ENCODE assay signal across 1 cellular context in genomic region chr7:126957443-126957842, GRCh38.
TF ChIP-seq lines count a peak whose summit lies in the region.

No MANE protein-coding gene starts in this region.

TF ChIP-seq in GM23338, 12 proteins besides CTCF, POLR2A, EP300 and RAD21:
- no peak for TF ChIP-seq REST (IDR thresholded peaks at IDR 0.05; ENCODE audit: unreplicated experiment)
- TF ChIP-seq CREB1 (CRISPR knock-in tag; IDR thresholded peaks at IDR 0.05; ENCODE audit: low read depth) = no peak
- no peak for TF ChIP-seq ETS1 (IDR thresholded peaks at IDR 0.05)
- TF ChIP-seq STAT1 (IDR thresholded peaks at IDR 0.05; ENCODE audit: unreplicated experiment) = no peak
- TF ChIP-seq EZH2 (IDR thresholded peaks at IDR 0.05; ENCODE audit: low read depth, unreplicated experiment) = no peak
- TF ChIP-seq JUNB (IDR thresholded peaks at IDR 0.05; ENCODE audit: unreplicated experiment) = no peak
- no peak for TF ChIP-seq NANOG (IDR thresholded peaks at IDR 0.05; ENCODE audit: borderline replicate concordance)
- no peak for TF ChIP-seq EZH2phosphoT487 (IDR thresholded peaks at IDR 0.05; ENCODE audit: unreplicated experiment)
- no peak for TF ChIP-seq ZNF114 (CRISPR knock-in tag; IDR thresholded peaks at IDR 0.05)
